In genomic region chr17:39400547-39401411, GRCh38 we compare ENCODE assay signal across 8 cellular contexts. TPM values are rescaled to one million over a fixed set of nuclear protein-coding genes. Genes with fewer than 3 reads are reported as not detected.
DNase-seq lines count a peak whose midpoint lies in the region; ATAC-seq and TF ChIP-seq lines count a peak whose summit lies in the region.

No MANE protein-coding gene starts in this region.

- no TSS peak for BruUV-seq in HCT116 (replicated peaks; lab: Mats Ljungman, UMichigan)

- CTCF ChIA-PET in CD8-positive, alpha-beta T cell (lab: Charles Lee) = interaction anchor here (0.9 kb wide), 1 partner anchor 156 kb away, joined by 4 read pairs; no protein-coding TSS in a partner anchor
- CTCF ChIA-PET in HCT116 (lab: Charles Lee) = no interaction called here

- intact Hi-C loops in CD8-positive, alpha-beta T cell (cut with DNase I, micrococcal nuclease) = loop anchor here (1.0 to 10.0 kb wide), 8 partner anchors 50 to 693 kb away; partner anchors contain the start of genes MED1 (in 2 of the 2), CDK12 (in 1 of the 2), MLLT6 (in 1 of the 2) and RPL19 (in 1 of the 2)
- intact Hi-C loops in HCT116 (cut with micrococcal nuclease) = no loop called here
- intact Hi-C loops in dorsolateral prefrontal cortex (cut with DNase I) = loop anchor here in 1 of 2 donors (5.0 kb wide), 2 partner anchors 38 to 62 kb away; partner anchors contain the start of gene CDK12

- peaks cover 13% of the 10 kb centered on the region for H3K36me3 Mint-ChIP-seq in CD8-positive, alpha-beta T cell

- H3K9ac ChIP-seq in HCT116 (ENCODE audit: low read length) (peak overlapping the region; percentile 66), subcutaneous abdominal adipose tissue (ENCODE audit: low read length in 5 of 5) (peak overlapping the region; percentile 69 to 94 (median 83))

- ATAC-seq in CD8-positive, alpha-beta T cell = peak; percentile 10
- 0 out of 2 replicates have a peak, but pooled peaks have one; percentile 1 for ATAC-seq in HCT116
- ATAC-seq in GM18519 (IDR thresholded peaks at IDR 0.05; ENCODE audit: low FRiP score, unreplicated experiment) = no peak

- H3K9me2 ChIP-seq in HCT116 (ENCODE audit: insufficient read depth) = no peaks in the 10 kb centered on the region

- no peaks in the 10 kb centered on the region for H3K27me3 ChIP-seq in CD8-positive, alpha-beta T cell (ENCODE audit: insufficient read depth, low read length)
- no peaks in the 10 kb centered on the region for H3K27me3 ChIP-seq in HCT116 (ENCODE audit: insufficient read depth, low read length)
- H3K27me3 ChIP-seq in SJCRH30 = no peaks in the 10 kb centered on the region
- H3K27me3 ChIP-seq in dorsolateral prefrontal cortex = no peaks in the 10 kb centered on the region
- no peaks in the 10 kb centered on the region for H3K27me3 ChIP-seq in subcutaneous abdominal adipose tissue (ENCODE audit: control insufficient read depth in 5 of 5, insufficient read depth in 4 of 5, low read length in 5 of 5)

- H3K27ac ChIP-seq in CD8-positive, alpha-beta T cell (ENCODE audit: low read depth, low read length) = peak overlapping the region; percentile 82
- peak overlapping the region; percentile 53; the same call in 1 of the 2 replicates for H3K27ac ChIP-seq in HCT116 (ENCODE audit: low read depth, low read length)
- H3K27ac ChIP-seq in SJCRH30 = peak overlapping the region; percentile 14; the same call in 1 of the 2 replicates
- peak overlapping the region; percentile 39 to 98 (median 94) for H3K27ac ChIP-seq in dorsolateral prefrontal cortex
- peak overlapping the region; percentile 86 for H3K27ac ChIP-seq in subcutaneous abdominal adipose tissue (ENCODE audit: low read depth, low read length)

- TF ChIP-seq RAD21 in HCT116 (IDR thresholded peaks at IDR 0.05; ENCODE audit: low read depth) = no peak

- H3K27me3 Mint-ChIP-seq in CD8-positive, alpha-beta T cell (ENCODE audit: low read depth) = no peaks in the 10 kb centered on the region

- peaks cover 8% of the 10 kb centered on the region for H3K79me2 ChIP-seq in HCT116 (ENCODE audit: insufficient read depth, low read length)

- peak overlapping the region; percentile 98 for H3K4me3 Mint-ChIP-seq in CD8-positive, alpha-beta T cell

- peaks cover 42% of the 10 kb centered on the region for H3K4me1 Mint-ChIP-seq in CD8-positive, alpha-beta T cell (ENCODE audit: low read depth)

- peak overlapping the region; percentile 89 for H3K4me3 ChIP-seq in CD8-positive, alpha-beta T cell (ENCODE audit: low read depth, low read length)
- peak overlapping the region; percentile 70 to 71 for H3K4me3 ChIP-seq in HCT116 (replicated peaks in 1 of 2; ENCODE audit: low read depth in 1 of 2, low read length in 2 of 2)
- peak overlapping the region; percentile 97 for H3K4me3 ChIP-seq in SJCRH30
- H3K4me3 ChIP-seq in dorsolateral prefrontal cortex = peak overlapping the region; percentile 67 to 100 (median 97)
- peak overlapping the region; percentile 88 to 99 (median 96) for H3K4me3 ChIP-seq in subcutaneous abdominal adipose tissue (ENCODE audit: low read depth in 1 of 5, low read length in 5 of 5)

- no peaks in the 10 kb centered on the region for H3K9me3 Mint-ChIP-seq in CD8-positive, alpha-beta T cell

- POLR2A ChIA-PET in CD8-positive, alpha-beta T cell (lab: Charles Lee) = interaction anchor here (0.9 to 3.6 kb wide), 3 partner anchors 62 to 247 kb away, joined by 3 to 13 read pairs (median 5); no protein-coding TSS in a partner anchor
- POLR2A ChIA-PET in HCT116 (lab: Charles Lee) = interaction anchor here (1.2 kb wide), 1 partner anchor 50 kb away, joined by 4 read pairs; the partner anchor contains the start of gene MED1

- RAD21 ChIA-PET in HCT116 (lab: Charles Lee; ENCODE audit: low non-redundant PET in 1 of 2, low total read pairs in 2 of 2, uncharacterized antibody in 2 of 2, unreplicated experiment in 2 of 2) = no interaction called here

- no peak for TF ChIP-seq POLR2A in HCT116 (IDR thresholded peaks at IDR 0.05; ENCODE audit: borderline replicate concordance, extremely low read depth, insufficient read depth, insufficient read length)

- peak overlapping the region; percentile 96 for H3K4me2 ChIP-seq in HCT116 (ENCODE audit: low read length)

- no peaks in the 10 kb centered on the region for H3K36me3 ChIP-seq in CD8-positive, alpha-beta T cell (ENCODE audit: insufficient read depth, low read length)
- H3K36me3 ChIP-seq in HCT116 (ENCODE audit: control insufficient read depth in 1 of 2, insufficient read depth in 2 of 2, low read length in 2 of 2) (peaks cover 0 to 4% of the 10 kb centered on the region in 2 experiments; a peak in 1 of 4 replicates), SJCRH30 (no peaks in the 10 kb centered on the region), subcutaneous abdominal adipose tissue (ENCODE audit: control insufficient read depth in 5 of 5, insufficient read depth in 5 of 5, low read length in 5 of 5) (peaks cover 0 to 5% (median 0%) of the 10 kb centered on the region in 5 donors)

- peaks cover 3% of the 10 kb centered on the region; the same call in 1 of the 2 replicates for H4K20me1 ChIP-seq in HCT116 (ENCODE audit: insufficient read depth)

- TF ChIP-seq CTCF in CD8-positive, alpha-beta T cell (IDR thresholded peaks at IDR 0.05) = no peak
- TF ChIP-seq CTCF in HCT116 (IDR thresholded peaks at IDR 0.05 in 2 of 3, conservative IDR thresholded peaks at IDR 0.05 in 1 of 3; ENCODE audit: borderline replicate concordance in 1 of 3, insufficient read depth in 1 of 3, low read depth in 2 of 3, low read length in 2 of 3) = no peak
- no peak for TF ChIP-seq CTCF in dorsolateral prefrontal cortex (IDR thresholded peaks at IDR 0.05 in 54 of 56, conservative IDR thresholded peaks at IDR 0.05 in 2 of 56; ENCODE audit: low read depth in 1 of 56, partially characterized antibody in 56 of 56)

- no peak overlapping the region for H2AFZ ChIP-seq in HCT116 (ENCODE audit: low read depth, low read length, poor library complexity, severe bottlenecking)

- DNase-seq in CD8-positive, alpha-beta T cell = peak in 3 of 7 experiments; percentile 27 to 28 (median 28)
- DNase-seq in HCT116 (ENCODE audit: low read depth, low spot score) = no peak
- DNase-seq in SJCRH30 = peak in 1 of 2 experiments; percentile 6
- DNase-seq in dorsolateral prefrontal cortex = peak in 3 of 10 donors; percentile 14 to 47 (median 37)
- DNase-seq in medulla oblongata (ENCODE audit: extremely low spot score) = peak; percentile 13
- no peak for DNase-seq in NCI-H524 (lab: John Stamatoyannopoulos, UW)

- peak overlapping the region; percentile 95 for H3K27ac Mint-ChIP-seq in CD8-positive, alpha-beta T cell

- H3K9me3 ChIP-seq in CD8-positive, alpha-beta T cell (ENCODE audit: low read length) = no peaks in the 10 kb centered on the region
- no peaks in the 10 kb centered on the region for H3K9me3 ChIP-seq in HCT116 (ENCODE audit: control insufficient read depth in 1 of 2, insufficient read depth in 1 of 2, low read depth in 1 of 2, low read length in 2 of 2)
- no peaks in the 10 kb centered on the region for H3K9me3 ChIP-seq in SJCRH30 (replicated peaks)
- H3K9me3 ChIP-seq in subcutaneous abdominal adipose tissue (ENCODE audit: control insufficient read depth in 5 of 5, low read length in 5 of 5) = no peaks in the 10 kb centered on the region

- H3K4me1 ChIP-seq in CD8-positive, alpha-beta T cell (ENCODE audit: insufficient read depth, low read length) = peaks cover 14% of the 10 kb centered on the region
- peaks cover 3 to 22% of the 10 kb centered on the region in 2 experiments; a peak in 2 of 4 replicates for H3K4me1 ChIP-seq in HCT116 (ENCODE audit: control insufficient read depth in 1 of 2, insufficient read depth in 2 of 2, low read length in 2 of 2)
- H3K4me1 ChIP-seq in SJCRH30 = no peaks in the 10 kb centered on the region
- H3K4me1 ChIP-seq in subcutaneous abdominal adipose tissue (ENCODE audit: control insufficient read depth in 5 of 5, insufficient read depth in 5 of 5, low read length in 5 of 5) = peaks cover 0 to 26% (median 17%) of the 10 kb centered on the region in 5 donors

TF ChIP-seq in HCT116, 20 proteins besides CTCF, POLR2A, EP300 and RAD21 (continues in another document):
- TF ChIP-seq CEBPB (IDR thresholded peaks at IDR 0.05; ENCODE audit: low read depth) (no peak), YY1 (IDR thresholded peaks at IDR 0.05; ENCODE audit: extremely low read depth, insufficient replicate concordance, low read depth, low read length) (no peak), TCF7L2 (IDR thresholded peaks at IDR 0.05; ENCODE audit: borderline replicate concordance, extremely low read depth, insufficient read depth, insufficient read length) (no peak), CBX3 (IDR thresholded peaks at IDR 0.05; ENCODE audit: low read depth) (no peak), ZFX (IDR thresholded peaks at IDR 0.05) (no peak)

RNA-seq across cellular contexts. Expression of gene FBXL20, which starts 0.6 kb away (rescaled TPM):
- total RNA-seq in CD8-positive, alpha-beta T cell = 10 to 100 TPM; 12.1 to 14.0 TPM
- total RNA-seq in HCT116 (2021; ENCODE audit: unreplicated experiment) = 17.2 TPM
- 3.2 and 4.2 TPM in 2 replicates for polyA plus RNA-seq in HCT116 (2012)
- total RNA-seq in SJCRH30 (2014; rRNA removed; shearing (Covaris generic)) = 7.7 and 8.8 TPM in 2 replicates
- total RNA-seq in dorsolateral prefrontal cortex = 10 to 100 TPM; 31.2 to 70.6 (median 49.0) TPM

RNA-seq across cellular contexts. Expression of gene MED1, which starts 50.3 kb away (rescaled TPM):
- total RNA-seq in CD8-positive, alpha-beta T cell = 10 to 100 TPM; 35.1 to 37.3 TPM
- 55.7 TPM for total RNA-seq in HCT116 (2021; ENCODE audit: unreplicated experiment)
- 21.2 and 27.4 TPM in 2 replicates for polyA plus RNA-seq in HCT116 (2012)
- 34.0 and 35.9 TPM in 2 replicates for total RNA-seq in SJCRH30 (2014; rRNA removed; shearing (Covaris generic))
- 10 to 100 TPM; 19.1 to 29.7 (median 24.8) TPM for total RNA-seq in dorsolateral prefrontal cortex

Comparison
In these comparisons a context has a peak if more than half of its experiments do, and no peak if none do; other contexts are left out.
1. H3K27ac ChIP-seq: peak in every context shown above with its lines; median percentile 94 in dorsolateral prefrontal cortex; 86 in subcutaneous abdominal adipose tissue; 82 in CD8-positive, alpha-beta T cell; 53 in HCT116; 14 in SJCRH30.